Comparison of ENCODE assay signal across 1 cellular context in genomic region chr11:65537620-65538231, GRCh38.
TF ChIP-seq lines count a peak whose summit lies in the region.

No MANE protein-coding gene starts in this region.

TF ChIP-seq in HepG2, 621 proteins besides CTCF, POLR2A, EP300 and RAD21:
- no peak for TF ChIP-seq RFX5 (IDR thresholded peaks at IDR 0.05; ENCODE audit: low read depth, low read length)
- TF ChIP-seq HMGXB4 (CRISPR knock-in tag; IDR thresholded peaks at IDR 0.05; ENCODE audit: borderline replicate concordance in 1 of 2, low read depth in 1 of 2) = no peak
- no peak for TF ChIP-seq SP2 (CRISPR knock-in tag; IDR thresholded peaks at IDR 0.05)
- no peak for TF ChIP-seq PRDM4 (CRISPR knock-in tag; IDR thresholded peaks at IDR 0.05; ENCODE audit: borderline replicate concordance)
- no peak for TF ChIP-seq TSC22D2 (CRISPR knock-in tag; IDR thresholded peaks at IDR 0.05; ENCODE audit: borderline replicate concordance)
- TF ChIP-seq ZNF382 (CRISPR knock-in tag; IDR thresholded peaks at IDR 0.05; ENCODE audit: borderline replicate concordance) = no peak
- no peak for TF ChIP-seq ATF5 (CRISPR knock-in tag; IDR thresholded peaks at IDR 0.05; ENCODE audit: low read depth)
